21 cellular contexts compared by ENCODE assay signal in the genomic region with DNA sequence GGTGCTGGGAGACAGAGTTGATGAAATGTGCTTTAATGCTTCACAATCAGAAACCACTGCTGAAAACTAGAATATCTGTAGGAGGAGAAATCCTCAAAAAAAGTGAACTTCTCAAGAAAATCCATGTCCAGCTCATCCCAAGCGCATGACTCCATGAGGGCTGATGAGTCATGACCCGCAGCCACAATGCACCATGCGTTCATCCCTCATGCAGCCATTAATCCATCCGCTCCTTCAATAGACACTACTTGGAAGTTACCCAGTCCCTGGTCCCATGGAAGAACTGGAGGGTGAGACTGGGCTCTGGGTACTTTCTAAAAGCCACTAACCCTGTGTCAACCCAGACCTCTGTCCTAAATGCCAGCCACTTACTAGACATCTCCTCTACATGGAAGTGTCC. TPM values are rescaled to one million over a fixed set of nuclear protein-coding genes. Genes with fewer than 3 reads are reported as not detected.
A peak's percentile ranks its signal among the peaks of the same experiment; 100 is the strongest.
DNase-seq lines count a peak whose midpoint lies in the region; ATAC-seq and TF ChIP-seq lines count a peak whose summit lies in the region.
"Had no signal": no experiment of that assay in that cellular context is flagged by ENCODE, and none has a peak within 500 bp of the region (broad histone marks: within the 10 kb centered on the region; RNA-seq: fewer than 3 reads in every experiment).

No MANE protein-coding gene starts in this region.

- H3K9me3 Mint-ChIP-seq in activated T-helper 17 cell treated with anti-CD3 and anti-CD28 coated beads, Interleukin-2, amount 50 U/mL, for 72 hours = peaks cover 4% of the 10 kb centered on the region
- H3K9me3 Mint-ChIP-seq: activated naive CD8-positive, alpha-beta T cell treated with anti-CD3 and anti-CD28 coated beads, Interleukin-2, amount 10 ng/mL, durations not matched to agents 7 days and 5 days; activated T-cell treated with anti-CD3 and anti-CD28 coated beads, Interleukin-2, amount 50 U/mL, for 24 hours; central memory CD8-positive, alpha-beta T cell had no signal

- no peak for TF ChIP-seq EP300 in SK-N-SH (IDR thresholded peaks at IDR 0.05; ENCODE audit: borderline replicate concordance in 1 of 2, low read depth in 1 of 2, low read length in 1 of 2)

- in situ Hi-C loops in GM23248 (cut with MboI) = loop anchor here (25.0 kb wide), 1 partner anchor 501 kb away; no protein-coding TSS in a partner anchor

- H3F3A ChIP-seq in GM23248 (ENCODE audit: insufficient read depth) (peaks cover 14% of the 10 kb centered on the region), SK-N-SH (replicated peaks; ENCODE audit: insufficient read depth) (no peaks in the 10 kb centered on the region)

- DNase-seq in AG04449 (ENCODE audit: low read depth, low spot score) (peak; percentile 26), GM23248 (peak; percentile 93), foreskin fibroblast (peak; percentile 41 to 50), coronary artery (ENCODE audit: low spot score) (no peak), NCI-H2227 treated with DMSO at 0.1 percent for 48 hours (lab: John Stamatoyannopoulos, UW) (no peak), SK-N-SH (no peak)
- DNase-seq: activated CD4-positive, alpha-beta T cell treated with anti-CD3 and anti-CD28 coated beads, Interleukin-2, amount 50 U/mL, for 1 hour; activated naive CD8-positive, alpha-beta T cell treated with anti-CD3 and anti-CD28 coated beads, Interleukin-2, amount 10 ng/mL, durations not matched to agents 7 days and 5 days; activated T-cell treated with anti-CD3 and anti-CD28 coated beads, Interleukin-2, amount 50 U/mL, for 24 hours; foreskin melanocyte; left lung; mucosa of descending colon; NCI-H1417 treated with DMSO at 0.1 percent for 48 hours; NCI-H2171 treated with DMSO at 0.1 percent for 48 hours had no signal

- no peak for TF ChIP-seq CTCF in AG04449 (IDR thresholded peaks at IDR 0.05; ENCODE audit: insufficient read depth, low read length, missing control alignments)
- no peak for TF ChIP-seq CTCF in foreskin fibroblast (IDR thresholded peaks at IDR 0.05; ENCODE audit: low read depth, low read length)
- TF ChIP-seq CTCF in coronary artery (IDR thresholded peaks at IDR 0.05) = no peak
- TF ChIP-seq CTCF in SK-N-SH (IDR thresholded peaks at IDR 0.05) = no peak

- H2AFZ ChIP-seq in GM23248 (no peak overlapping the region), SK-N-SH (ENCODE audit: low read depth) (no peak overlapping the region)

- ATAC-seq in activated T-helper 17 cell treated with anti-CD3 and anti-CD28 coated beads, Interleukin-2, amount 50 U/mL, for 72 hours (replicated peaks) = no peak
- no peak for ATAC-seq in GM18498 (IDR thresholded peaks at IDR 0.05; ENCODE audit: unreplicated experiment)

- H3K79me2 ChIP-seq in GM23248 (ENCODE audit: insufficient read depth) = no peaks in the 10 kb centered on the region
- no peaks in the 10 kb centered on the region for H3K79me2 ChIP-seq in SK-N-SH (ENCODE audit: insufficient read depth)

- POLR2A ChIA-PET in AG04449 (lab: Yijun Ruan, JAX) (no interaction called here), SK-N-SH (lab: Yijun Ruan, JAX) (no interaction called here)

- H3K27ac ChIP-seq in GM23248 = peak overlapping the region; percentile 53
- H3K27ac ChIP-seq in coronary artery = no peak overlapping the region
- H3K27ac ChIP-seq in SK-N-SH (ENCODE audit: low read depth in 2 of 2, low read length in 1 of 2) = no peak overlapping the region
- H3K27ac ChIP-seq: left lung, right atrium auricular region, vagina had no signal

- WGBS in GM23248 (ENCODE audit: low coverage in 1 of 2, low lambda C conversion rate in 2 of 2, missing lambda C conversion rate in 2 of 2), 2 experiments = 25 to 39% methylated on average over 4 of the region's 4 CpGs
- 75% methylated on average over 3 of the region's 4 CpGs for WGBS in SK-N-SH (ENCODE audit: low lambda C conversion rate)

- TF ChIP-seq RAD21 in SK-N-SH (IDR thresholded peaks at IDR 0.05; ENCODE audit: low read length) = no peak

- H3K27ac Mint-ChIP-seq in activated T-helper 17 cell treated with anti-CD3 and anti-CD28 coated beads, Interleukin-2, amount 50 U/mL, for 72 hours = peak overlapping the region; percentile 71

- peaks cover 99% of the 10 kb centered on the region for H3K36me3 Mint-ChIP-seq in activated T-helper 17 cell treated with anti-CD3 and anti-CD28 coated beads, Interleukin-2, amount 50 U/mL, for 72 hours (ENCODE audit: low read depth)
- H3K36me3 Mint-ChIP-seq: activated naive CD8-positive, alpha-beta T cell treated with anti-CD3 and anti-CD28 coated beads, Interleukin-2, amount 10 ng/mL, durations not matched to agents 7 days and 5 days had no signal

- H3K4me3 Mint-ChIP-seq in activated T-helper 17 cell treated with anti-CD3 and anti-CD28 coated beads, Interleukin-2, amount 50 U/mL, for 72 hours = no peak overlapping the region
- H3K4me3 Mint-ChIP-seq: activated T-cell treated with anti-CD3 and anti-CD28 coated beads, Interleukin-2, amount 50 U/mL, for 24 hours; central memory CD8-positive, alpha-beta T cell had no signal

- CTCF ChIA-PET in AG04449 (lab: Yijun Ruan, JAX) = interaction anchor here (1.1 to 7.5 kb wide), 7 partner anchors 9 to 506 kb away, joined by 3 to 52 read pairs (median 4); no protein-coding TSS in a partner anchor
- CTCF ChIA-PET in SK-N-SH (lab: Yijun Ruan, JAX) = interaction anchor here (0.8 to 2.1 kb wide), 17 partner anchors 8 to 507 kb away, joined by 3 to 14 read pairs (median 4); partner anchors contain the start of gene VSTM4

- H3K4me1 ChIP-seq in GM23248 (ENCODE audit: insufficient read depth) = peaks cover 17% of the 10 kb centered on the region
- H3K4me1 ChIP-seq in SK-N-SH (ENCODE audit: control insufficient read depth in 1 of 2, insufficient read depth in 2 of 2, low read depth in 1 of 2, low read length in 1 of 2) = peaks cover 0 to 20% of the 10 kb centered on the region in 2 experiments; a peak in 1 of 4 replicates

- H3K27me3 Mint-ChIP-seq in activated T-helper 17 cell treated with anti-CD3 and anti-CD28 coated beads, Interleukin-2, amount 50 U/mL, for 72 hours = no peaks in the 10 kb centered on the region
- H3K27me3 Mint-ChIP-seq: activated T-cell treated with anti-CD3 and anti-CD28 coated beads, Interleukin-2, amount 50 U/mL, for 24 hours; central memory CD8-positive, alpha-beta T cell had no signal

- H3K4me1 Mint-ChIP-seq in activated T-helper 17 cell treated with anti-CD3 and anti-CD28 coated beads, Interleukin-2, amount 50 U/mL, for 72 hours = peaks cover 31% of the 10 kb centered on the region

- H3K4me2 ChIP-seq in GM23248 (ENCODE audit: unreplicated experiment) = no peak overlapping the region
- H3K4me2 ChIP-seq in SK-N-SH = no peak overlapping the region

- H3K9me3 ChIP-seq in GM23248 (ENCODE audit: low read depth) = no peaks in the 10 kb centered on the region
- no peaks in the 10 kb centered on the region for H3K9me3 ChIP-seq in SK-N-SH
- H3K9me3 ChIP-seq: left lung, mucosa of descending colon, right atrium auricular region, vagina had no signal

- H3K9ac ChIP-seq in GM23248 (no peak overlapping the region), SK-N-SH (no peak overlapping the region)

- no peaks in the 10 kb centered on the region for H3K36me3 ChIP-seq in GM23248 (ENCODE audit: low read depth)
- H3K36me3 ChIP-seq in SK-N-SH (replicated peaks in 1 of 2; ENCODE audit: control insufficient read depth in 1 of 2, insufficient read depth in 2 of 2, low read length in 1 of 2) = no peaks in the 10 kb centered on the region
- H3K36me3 ChIP-seq: right atrium auricular region, vagina had no signal

- H4K20me1 ChIP-seq in GM23248 (ENCODE audit: insufficient read depth) (no peaks in the 10 kb centered on the region), SK-N-SH (ENCODE audit: insufficient read depth) (no peaks in the 10 kb centered on the region)

- H3K27me3 ChIP-seq in GM23248 (replicated peaks; ENCODE audit: insufficient read depth) (no peaks in the 10 kb centered on the region), SK-N-SH (ENCODE audit: insufficient read depth) (no peaks in the 10 kb centered on the region)
- H3K27me3 ChIP-seq: left lung, right atrium auricular region, vagina had no signal

- H3K4me3 ChIP-seq in AG04449 (ENCODE audit: low read depth, low read length) = no peak overlapping the region
- no peak overlapping the region for H3K4me3 ChIP-seq in GM23248
- no peak overlapping the region for H3K4me3 ChIP-seq in foreskin fibroblast (ENCODE audit: low read depth in 1 of 2, low read length in 2 of 2)
- no peak overlapping the region for H3K4me3 ChIP-seq in coronary artery
- H3K4me3 ChIP-seq in SK-N-SH (ENCODE audit: low read depth in 2 of 2, low read length in 1 of 2) = no peak overlapping the region
- H3K4me3 ChIP-seq: left lung, mucosa of descending colon, right atrium auricular region, vagina had no signal

- H3K9me2 ChIP-seq in GM23248 (ENCODE audit: insufficient read depth) (no peaks in the 10 kb centered on the region), SK-N-SH (no peaks in the 10 kb centered on the region)

TF ChIP-seq in SK-N-SH, 30 proteins besides CTCF, POLR2A, EP300 and RAD21:
- no peak for TF ChIP-seq RXRA (IDR thresholded peaks at IDR 0.05; ENCODE audit: borderline replicate concordance, low read depth)
- TF ChIP-seq RCOR1 (IDR thresholded peaks at IDR 0.05; ENCODE audit: low read length) = no peak
- TF ChIP-seq SMC3 (IDR thresholded peaks at IDR 0.05; ENCODE audit: low read depth, low read length) = no peak
- TF ChIP-seq POLR2AphosphoS5 (IDR thresholded peaks at IDR 0.05; ENCODE audit: low read depth, low read length) = no peak

RNA-seq across cellular contexts. Expression of gene TMEM273, which starts 24.4 kb away (rescaled TPM):
- total RNA-seq in GM23248 (2014; rRNA removed; shearing (Covaris generic)) = not detected in 2 replicates
- polyA plus RNA-seq in GM23248 (2016; fragmentation: Nextera tagmentation; extraction: Ambion mirVana) = not detected in 2 replicates
- total RNA-seq in activated T-helper 17 cell treated with anti-CD3 and anti-CD28 coated beads, Interleukin-2, amount 50 U/mL, for 72 hours = 100 to 1,000 TPM in 1 of 2 donors, 10 to 100 TPM in 1; 92.2 to 262 TPM
- polyA plus RNA-seq in SK-N-SH (2012; rRNA removed) = not detected in 2 replicates
- polyA plus RNA-seq in SK-N-SH (2012; cell fraction: cytosol; rRNA removed) = not detected in 2 replicates
- not detected in 2 replicates for polyA plus RNA-seq in SK-N-SH (2012; cell fraction: nucleus; rRNA removed)
- total RNA-seq: A673, G401 had no signal

RNA-seq across cellular contexts. Expression of gene FAM170B, which starts 29.9 kb away (rescaled TPM):
- not detected in 2 replicates for total RNA-seq in GM23248 (2014; rRNA removed; shearing (Covaris generic))
- not detected in 2 replicates for polyA plus RNA-seq in GM23248 (2016; fragmentation: Nextera tagmentation; extraction: Ambion mirVana)
- total RNA-seq in activated T-helper 17 cell treated with anti-CD3 and anti-CD28 coated beads, Interleukin-2, amount 50 U/mL, for 72 hours = not detected
- polyA plus RNA-seq in SK-N-SH (2012; rRNA removed) = not detected in 2 replicates
- not detected in 2 replicates for polyA plus RNA-seq in SK-N-SH (2012; cell fraction: cytosol; rRNA removed)
- polyA plus RNA-seq in SK-N-SH (2012; cell fraction: nucleus; rRNA removed) = not detected in 2 replicates
- total RNA-seq: A673; activated naive CD8-positive, alpha-beta T cell treated with anti-CD3 and anti-CD28 coated beads, Interleukin-2, amount 10 ng/mL, durations not matched to agents 7 days and 5 days; G401; mucosa of descending colon; right atrium auricular region; vagina had no signal

RNA-seq across cellular contexts. Expression of gene VSTM4, which starts 48.4 kb away (rescaled TPM):
- total RNA-seq in GM23248 (2014; rRNA removed; shearing (Covaris generic)) = 8.7 and 9.5 TPM in 2 replicates
- 12.3 and 12.4 TPM in 2 replicates for polyA plus RNA-seq in GM23248 (2016; fragmentation: Nextera tagmentation; extraction: Ambion mirVana)
- under 1 TPM; 0.06 to 0.13 TPM for total RNA-seq in activated T-helper 17 cell treated with anti-CD3 and anti-CD28 coated beads, Interleukin-2, amount 50 U/mL, for 72 hours
- 0.39 TPM in 2 replicates for polyA plus RNA-seq in SK-N-SH (2012; rRNA removed)
- polyA plus RNA-seq in SK-N-SH (2012; cell fraction: cytosol; rRNA removed) = 0.36 and 0.63 TPM in 2 replicates
- polyA plus RNA-seq in SK-N-SH (2012; cell fraction: nucleus; rRNA removed) = 0.22 and 0.39 TPM in 2 replicates
- total RNA-seq: activated naive CD8-positive, alpha-beta T cell treated with anti-CD3 and anti-CD28 coated beads, Interleukin-2, amount 10 ng/mL, durations not matched to agents 7 days and 5 days; G401 had no signal

Comparison
In these comparisons a context has a peak if more than half of its experiments do, and no peak if none do; other contexts are left out.
1. DNase-seq: peak in AG04449 (single experiment), GM23248 (single experiment) and foreskin fibroblast (2 of 2); none in coronary artery (single experiment), NCI-H2227 treated with DMSO at 0.1 percent for 48 hours (single experiment) and SK-N-SH (single experiment).
2. RNA of gene TMEM273, which starts 24.4 kb away (total RNA-seq): 92.2 to 262 TPM in activated T-helper 17 cell treated with anti-CD3 and anti-CD28 coated beads, Interleukin-2, amount 50 U/mL, for 72 hours; not detected in GM23248; every median in the first group is over 10 times any median in the second.